In genomic region chr2:108635630-108636354, GRCh38 we compare ENCODE assay signal across 1 cellular context.
TF ChIP-seq lines count a peak whose summit lies in the region.

No MANE protein-coding gene starts in this region.

TF ChIP-seq in SK-N-SH, 30 proteins besides CTCF, POLR2A, EP300 and RAD21 (continued from another document):
- TF ChIP-seq GATA2 (CRISPR knock-in tag; IDR thresholded peaks at IDR 0.05) (no peak), TAF1 (IDR thresholded peaks at IDR 0.05; ENCODE audit: borderline replicate concordance, low read depth, low read length) (no peak), MXI1 (IDR thresholded peaks at IDR 0.05; ENCODE audit: low read depth, low read length) (no peak)
